Comparison of ENCODE assay signal across 9 cellular contexts in genomic region chr6:109978174-109979032, GRCh38. TPM values are rescaled to one million over a fixed set of nuclear protein-coding genes. Genes with fewer than 3 reads are reported as not detected.
DNase-seq lines count a peak whose midpoint lies in the region; ATAC-seq and TF ChIP-seq lines count a peak whose summit lies in the region.
"Had no signal": no experiment of that assay in that cellular context is flagged by ENCODE, and none has a peak within 500 bp of the region (broad histone marks: within the 10 kb centered on the region; RNA-seq: fewer than 3 reads in every experiment).

Gene GPR6 (plus strand): TSS chr6:109978311. CDS start chr6:109979113, 802 bp downstream.

- no peak within 1 kb of the TSS for H3K4me3 ChIP-seq in aorta (ENCODE audit: low read length in 2 of 2)

- no peak for TF ChIP-seq CTCF in activated CD8-positive, alpha-beta T cell treated with anti-CD3 and anti-CD28 coated beads for 36 hours (IDR thresholded peaks at IDR 0.05)

- 2% methylated on average over 46 to 50 of the region's 50 CpGs for WGBS in aorta, 2 donors

- ATAC-seq in activated CD8-positive, alpha-beta T cell treated with anti-CD3 and anti-CD28 coated beads for 36 hours, result peak; percentile 77
- peak in 1 of 2 donors; percentile 52 for ATAC-seq in naive thymus-derived CD8-positive, alpha-beta T cell
- peak; percentile 77 for ATAC-seq in aorta (ENCODE audit: low FRiP score)

- peaks cover 3% of the 10 kb centered on the region for H3K9me3 ChIP-seq in aorta (ENCODE audit: control insufficient read depth, low read length)

- H3K4me3 Mint-ChIP-seq in activated CD8-positive, alpha-beta T cell treated with anti-CD3 and anti-CD28 coated beads for 36 hours, result no peak within 1 kb of the TSS
- no peak within 1 kb of the TSS for H3K4me3 Mint-ChIP-seq in naive thymus-derived CD8-positive, alpha-beta T cell

- H3K4me1 Mint-ChIP-seq in activated CD8-positive, alpha-beta T cell treated with anti-CD3 and anti-CD28 coated beads for 36 hours (ENCODE audit: low read depth), result no peaks in the 10 kb centered on the region
- peaks cover 0 to 4% (median 0%) of the 10 kb centered on the region in 4 donors for H3K4me1 Mint-ChIP-seq in naive thymus-derived CD8-positive, alpha-beta T cell

- POLR2A ChIA-PET in activated CD8-positive, alpha-beta T cell treated with anti-CD3 and anti-CD28 coated beads for 36 hours (lab: Charles Lee), result no interaction called here
- POLR2A ChIA-PET in naive thymus-derived CD8-positive, alpha-beta T cell (lab: Charles Lee), result no interaction called here

- CTCF ChIA-PET in activated CD8-positive, alpha-beta T cell treated with anti-CD3 and anti-CD28 coated beads for 36 hours (lab: Charles Lee), result interaction anchor here (2.1 kb wide), 1 partner anchor 61 kb away, joined by 12 read pairs; no protein-coding TSS in a partner anchor

- intact Hi-C loops in activated CD8-positive, alpha-beta T cell treated with anti-CD3 and anti-CD28 coated beads for 36 hours (cut with micrococcal nuclease), result no loop called here
- intact Hi-C loops in aorta (cut with DNase I), result no loop called here

- no peak within 1 kb of the TSS for H3K27ac ChIP-seq in aorta (ENCODE audit: low read depth in 1 of 2, low read length in 2 of 2)

- H3K36me3 Mint-ChIP-seq in activated CD8-positive, alpha-beta T cell treated with anti-CD3 and anti-CD28 coated beads for 36 hours (ENCODE audit: low read depth), result peaks cover 2% of the 10 kb centered on the region
- H3K36me3 Mint-ChIP-seq in naive thymus-derived CD8-positive, alpha-beta T cell, result peaks cover 3 to 11% (median 5%) of the 10 kb centered on the region in 3 donors

- H3K9me3 Mint-ChIP-seq in activated CD8-positive, alpha-beta T cell treated with anti-CD3 and anti-CD28 coated beads for 36 hours, result peaks cover 3% of the 10 kb centered on the region
- H3K9me3 Mint-ChIP-seq in naive thymus-derived CD8-positive, alpha-beta T cell, result peaks cover 0 to 19% (median 4%) of the 10 kb centered on the region in 9 donors

- no peaks in the 10 kb centered on the region for H3K36me3 ChIP-seq in aorta (ENCODE audit: control insufficient read depth in 1 of 2, insufficient read depth in 2 of 2, low read length in 1 of 2)

- DNase-seq in NOMO-1 treated with DMSO at 0.1 percent for 48 hours (lab: John Stamatoyannopoulos, UW; ENCODE audit: unreplicated experiment), result peak; percentile 6
- no peak for DNase-seq in NOMO-1 treated with dmso at 0.1 percent for 144 hours (lab: John Stamatoyannopoulos, UW; ENCODE audit: unreplicated experiment)
- peak; percentile 68 for DNase-seq in NCI-H2107 treated with DMSO at 0.1 percent for 48 hours (lab: John Stamatoyannopoulos, UW; ENCODE audit: unreplicated experiment)
- DNase-seq in activated CD8-positive, alpha-beta T cell treated with anti-CD3 and anti-CD28 coated beads for 36 hours, result peak; percentile 69
- DNase-seq in fibroblast of gingiva (ENCODE audit: low read depth), result peak; percentile 24
- peak in 8 of 10 donors; percentile 14 to 67 (median 42) for DNase-seq in naive thymus-derived CD8-positive, alpha-beta T cell
- DNase-seq in aorta, result peak; percentile 76 to 88
- no peak for DNase-seq in amniotic stem cell (lab: John Stamatoyannopoulos, UW)

- H3K27me3 Mint-ChIP-seq in activated CD8-positive, alpha-beta T cell treated with anti-CD3 and anti-CD28 coated beads for 36 hours, result peaks cover 46% of the 10 kb centered on the region
- H3K27me3 Mint-ChIP-seq in naive thymus-derived CD8-positive, alpha-beta T cell, result peaks cover 29 to 92% (median 66%) of the 10 kb centered on the region in 5 donors

- no peaks in the 10 kb centered on the region for H3K4me1 ChIP-seq in aorta (ENCODE audit: control insufficient read depth in 1 of 2, insufficient read depth in 2 of 2, low read length in 2 of 2)

- no peak within 1 kb of the TSS for H3K27ac Mint-ChIP-seq in activated CD8-positive, alpha-beta T cell treated with anti-CD3 and anti-CD28 coated beads for 36 hours
- no peak within 1 kb of the TSS for H3K27ac Mint-ChIP-seq in naive thymus-derived CD8-positive, alpha-beta T cell

- H3K27me3 ChIP-seq in aorta (ENCODE audit: control insufficient read depth in 1 of 2, insufficient read depth in 2 of 2, low read length in 1 of 2), result no peaks in the 10 kb centered on the region

RNA-seq across cellular contexts. Expression of gene GPR6, which starts in this region (rescaled TPM):
- not detected for total RNA-seq in activated CD8-positive, alpha-beta T cell treated with anti-CD3 and anti-CD28 coated beads for 36 hours
- not detected for total RNA-seq in naive thymus-derived CD8-positive, alpha-beta T cell
- not detected for polyA plus RNA-seq in naive thymus-derived CD8-positive, alpha-beta T cell
- total RNA-seq in aorta, result not detected
- not detected for polyA plus RNA-seq in aorta
- total RNA-seq: T-helper 1 cell treated with Interleukin-12 subunit alpha and Interleukin-12 subunit beta and Interleukin-4 antibody, amounts not matched to agents 30 ng/mL and 1 ng/mL, for 36 hours had no signal

Comparison
In these comparisons a context has a peak if more than half of its experiments do, and no peak if none do; other contexts are left out.
1. DNase-seq: peak in NOMO-1 treated with DMSO at 0.1 percent for 48 hours (single experiment), NCI-H2107 treated with DMSO at 0.1 percent for 48 hours (single experiment) and fibroblast of gingiva (single experiment); none in NOMO-1 treated with dmso at 0.1 percent for 144 hours (single experiment) and amniotic stem cell (single experiment).
2. Peak in DNase-seq and ATAC-seq in activated CD8-positive, alpha-beta T cell treated with anti-CD3 and anti-CD28 coated beads for 36 hours; RNA of the gene not detected or under 1 TPM.
3. Peak in DNase-seq in naive thymus-derived CD8-positive, alpha-beta T cell; RNA of the gene not detected or under 1 TPM.
4. Peak in DNase-seq and ATAC-seq in aorta; RNA of the gene not detected or under 1 TPM.